In the genomic region with DNA sequence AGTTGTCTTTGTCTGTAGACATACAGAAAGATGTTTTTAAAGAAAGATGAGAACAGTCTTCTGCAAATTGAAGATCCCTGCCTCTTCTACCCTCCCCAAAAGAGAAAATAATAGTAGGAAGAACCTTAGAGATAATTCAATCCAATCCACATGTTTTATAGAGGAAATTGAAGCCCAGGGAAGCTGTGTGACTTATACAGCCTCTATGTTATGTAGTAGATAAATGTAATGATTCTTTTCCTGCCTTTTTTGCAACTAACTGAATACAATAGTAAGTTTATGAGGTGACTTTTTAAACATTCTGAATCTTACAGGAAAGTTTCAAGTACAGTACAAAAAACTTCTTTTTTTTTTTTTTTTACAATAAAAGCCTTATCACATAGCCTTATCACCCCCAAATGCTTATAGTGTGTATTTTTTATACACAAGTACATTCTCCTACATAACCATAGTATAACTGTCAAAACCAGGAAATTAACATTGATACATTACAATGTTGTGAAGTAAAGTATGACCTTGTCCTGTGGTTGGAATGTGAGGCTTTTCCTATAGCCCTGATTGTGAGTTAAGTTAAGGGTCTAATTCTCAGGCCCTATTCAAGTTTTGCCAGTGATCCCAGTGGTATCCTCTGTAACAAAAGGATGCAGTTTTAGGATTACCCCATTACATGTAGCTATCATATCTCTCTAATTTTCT, we compare ENCODE assay signal across 25 cellular contexts.
"Had no signal": no experiment of that assay in that cellular context is flagged by ENCODE, and none has a peak within 500 bp of the region (broad histone marks: within the 10 kb centered on the region; RNA-seq: fewer than 3 reads in every experiment).

No MANE protein-coding gene starts in this region.

- H3K27ac Mint-ChIP-seq: activated B cell treated with CpG ODN at 0.5 μM for 24 hours; activated CD8-positive, alpha-beta T cell treated with anti-CD3 and anti-CD28 coated beads for 36 hours; activated naive CD8-positive, alpha-beta T cell; T-helper 1 cell treated with Interleukin-12 subunit alpha and Interleukin-12 subunit beta and Interleukin-4 antibody, amounts not matched to agents 30 μg/mL and 1 μg/mL, for 36 hours had no signal

- H3K9me3 ChIP-seq: heart left ventricle had no signal

- H3K4me1 Mint-ChIP-seq: activated B cell treated with CpG ODN at 0.5 μM for 24 hours; activated T-helper 17 cell treated with anti-CD3 and anti-CD28 coated beads, Interleukin-2, amount 50 U/mL, for 72 hours; central memory CD8-positive, alpha-beta T cell had no signal

- H3K4me3 Mint-ChIP-seq: activated B cell treated with CpG ODN at 0.5 μM for 24 hours; activated CD8-positive, alpha-beta T cell treated with anti-CD3 and anti-CD28 coated beads for 36 hours; activated naive CD8-positive, alpha-beta T cell; activated T-cell treated with anti-CD3 and anti-CD28 coated beads, Interleukin-2, amount 50 U/mL, for 4 hours; activated T-helper 17 cell treated with anti-CD3 and anti-CD28 coated beads, Interleukin-2, amount 50 U/mL, for 72 hours; central memory CD8-positive, alpha-beta T cell; T-helper 1 cell treated with Interleukin-12 subunit alpha and Interleukin-12 subunit beta and Interleukin-4 antibody, amounts not matched to agents 30 μg/mL and 1 μg/mL, for 36 hours had no signal

- H3K36me3 ChIP-seq: brain microvascular endothelial cell, heart left ventricle had no signal

- H3K9me3 Mint-ChIP-seq: activated B cell treated with CpG ODN at 0.5 μM for 24 hours; activated CD8-positive, alpha-beta T cell treated with anti-CD3 and anti-CD28 coated beads for 36 hours; activated T-cell treated with anti-CD3 and anti-CD28 coated beads, Interleukin-2, amount 50 U/mL, for 4 hours; activated T-helper 17 cell treated with anti-CD3 and anti-CD28 coated beads, Interleukin-2, amount 50 U/mL, for 72 hours; central memory CD8-positive, alpha-beta T cell; T-helper 1 cell treated with Interleukin-12 subunit alpha and Interleukin-12 subunit beta and Interleukin-4 antibody, amounts not matched to agents 30 μg/mL and 1 μg/mL, for 36 hours had no signal

- H3K27me3 Mint-ChIP-seq: activated CD8-positive, alpha-beta T cell treated with anti-CD3 and anti-CD28 coated beads for 36 hours had no signal

- H3K4me3 ChIP-seq: coronary artery, heart left ventricle had no signal

- H3K36me3 Mint-ChIP-seq: activated naive CD8-positive, alpha-beta T cell had no signal

- H3K27ac ChIP-seq: brain microvascular endothelial cell, coronary artery, heart left ventricle, WERI-Rb-1 had no signal

- DNase-seq: activated B cell treated with CpG ODN at 0.5 μM for 24 hours; activated CD4-positive, alpha-beta T cell treated with anti-CD3 and anti-CD28 coated beads for 48 hours; activated CD4-positive, alpha-beta T cell treated with anti-CD3 and anti-CD28 coated beads, Interleukin-2, amount 50 U/mL, for 1 hour; activated CD4-positive, alpha-beta T cell treated with anti-CD3 and anti-CD28 coated beads, Interleukin-2, amount 50 U/mL, for 48 hours; activated CD8-positive, alpha-beta memory T cell treated with anti-CD3 and anti-CD28 coated beads for 24 hours; activated CD8-positive, alpha-beta T cell treated with anti-CD3 and anti-CD28 coated beads for 36 hours; activated effector memory CD4-positive, alpha-beta T cell treated with Interleukin-2 at 50 U/mL for 16 hours; activated gamma-delta T cell treated with Interleukin-2 at 50 U/mL for 16 hours; activated naive CD4-positive, alpha-beta T cell treated with anti-CD3 and anti-CD28 coated beads, Interleukin-2, amount 50 U/mL, for 16 hours; activated naive CD4-positive, alpha-beta T cell treated with Interleukin-2 at 50 U/mL for 16 hours; activated T-cell treated with anti-CD3 and anti-CD28 coated beads, Interleukin-2, amount 50 U/mL, for 4 hours; amniotic stem cell; anterior cingulate cortex; brain microvascular endothelial cell; effector CD8-positive, alpha-beta T cell; foreskin fibroblast; glutamatergic neuron; heart left ventricle; T-helper 9 cell; WERI-Rb-1 had no signal

- H3K27me3 ChIP-seq: brain microvascular endothelial cell, heart left ventricle had no signal
